Comparison of ENCODE assay signal across 21 cellular contexts in genomic region chr6:43964659-43965570, GRCh38.
DNase-seq lines count a peak whose midpoint lies in the region; ATAC-seq, FAIRE-seq and TF ChIP-seq lines count a peak whose summit lies in the region.
"Had no signal": no experiment of that assay in that cellular context is flagged by ENCODE, and none has a peak within 500 bp of the region (broad histone marks: within the 10 kb centered on the region; RNA-seq: fewer than 3 reads in every experiment).

No MANE protein-coding gene starts in this region.

- H2BK5ac ChIP-seq in mesendoderm (ENCODE audit: low read length), result peak overlapping the region; percentile 23

- no peaks in the 10 kb centered on the region for H4K20me1 ChIP-seq in astrocyte (ENCODE audit: insufficient read depth, low read length)

- H3K9ac ChIP-seq in astrocyte (ENCODE audit: low read length), result no peak overlapping the region
- no peak overlapping the region for H3K9ac ChIP-seq in mesendoderm (ENCODE audit: low read length)
- H3K9ac ChIP-seq: KMS-11 had no signal

- no peak overlapping the region for H2AK5ac ChIP-seq in mesendoderm (ENCODE audit: low read length)

- H2BK120ac ChIP-seq in mesendoderm (ENCODE audit: low read depth, low read length), result no peak overlapping the region

- no peaks in the 10 kb centered on the region for H3K4me1 ChIP-seq in right cardiac atrium (ENCODE audit: control insufficient read depth, insufficient read depth, low read length)
- H3K4me1 ChIP-seq in astrocyte (ENCODE audit: insufficient read depth, low read length), result no peaks in the 10 kb centered on the region
- peaks cover 6% of the 10 kb centered on the region for H3K4me1 ChIP-seq in mesendoderm (ENCODE audit: control insufficient read depth, low read depth, low read length)
- no peaks in the 10 kb centered on the region for H3K4me1 ChIP-seq in tibial artery

- no peaks in the 10 kb centered on the region for H3K79me1 ChIP-seq in mesendoderm (ENCODE audit: low read length)

- H3K9me3 Mint-ChIP-seq in astrocyte (ENCODE audit: unreplicated experiment), result peaks cover 2% of the 10 kb centered on the region
- H3K9me3 Mint-ChIP-seq: activated naive CD8-positive, alpha-beta T cell treated with anti-CD3 and anti-CD28 coated beads, Interleukin-2, amount 10 ng/mL, durations not matched to agents 7 days and 5 days; naive thymus-derived CD8-positive, alpha-beta T cell; T-cell had no signal

- no peaks in the 10 kb centered on the region for H3K36me3 ChIP-seq in astrocyte (ENCODE audit: insufficient read depth, low read length)
- no peaks in the 10 kb centered on the region for H3K36me3 ChIP-seq in mesendoderm (ENCODE audit: control insufficient read depth, insufficient read depth, low read length)
- no peaks in the 10 kb centered on the region for H3K36me3 ChIP-seq in tibial artery

- no peak overlapping the region for H2BK15ac ChIP-seq in mesendoderm (replicated peaks; ENCODE audit: low read depth)

- peaks cover 1% of the 10 kb centered on the region for H3K36me3 Mint-ChIP-seq in astrocyte (ENCODE audit: low read depth, unreplicated experiment)
- H3K36me3 Mint-ChIP-seq: activated naive CD8-positive, alpha-beta T cell treated with anti-CD3 and anti-CD28 coated beads, Interleukin-2, amount 10 ng/mL, durations not matched to agents 7 days and 5 days; brain; naive thymus-derived CD8-positive, alpha-beta T cell; T-cell had no signal

- 50% methylated on average over 6 of the region's 6 CpGs for WGBS in right cardiac atrium
- WGBS in mesendoderm (ENCODE audit: extremely low coverage, insufficient coverage, low lambda C conversion rate), result no CpG with 5 or more reads among the region's 6 CpGs

- H4K5ac ChIP-seq in mesendoderm (ENCODE audit: low read length), result no peak overlapping the region

- H3K4me1 Mint-ChIP-seq in astrocyte (ENCODE audit: low read depth, unreplicated experiment), result peaks cover 9% of the 10 kb centered on the region
- H3K4me1 Mint-ChIP-seq: activated naive CD8-positive, alpha-beta T cell treated with anti-CD3 and anti-CD28 coated beads, Interleukin-2, amount 10 ng/mL, durations not matched to agents 7 days and 5 days; T-cell had no signal

- H3K4me3 ChIP-seq in right cardiac atrium (ENCODE audit: low read length) (no peak overlapping the region), astrocyte (ENCODE audit: insufficient read depth, low read depth, low read length) (no peak overlapping the region), mesendoderm (ENCODE audit: low read length) (no peak overlapping the region), tibial artery (no peak overlapping the region)

- intact Hi-C loops in right cardiac atrium (cut with DNase I) (no loop called here), Right ventricle myocardium inferior (cut with DNase I) (no loop called here), tibial artery (cut with DNase I; ENCODE audit: low total_unique reads) (no loop called here)

- DNase-seq in right cardiac atrium, result no peak
- DNase-seq in Right ventricle myocardium inferior (ENCODE audit: missing footprints), result no peak
- no peak for DNase-seq in astrocyte (ENCODE audit: low read depth)
- peak; percentile 28 for DNase-seq in mesendoderm
- DNase-seq in superior temporal gyrus (ENCODE audit: extremely low spot score), result no peak
- no peak for DNase-seq in tibial artery
- DNase-seq: activated naive CD8-positive, alpha-beta T cell treated with anti-CD3 and anti-CD28 coated beads, Interleukin-2, amount 10 ng/mL, durations not matched to agents 7 days and 5 days; DMS153; NCI-H1092 treated with DMSO at 0.1 percent for 48 hours; NCI-H2081; NCI-H446; stimulated activated CD4-positive, alpha-beta T cell treated with anti-CD3 and anti-CD28 coated beads, Interleukin-4, amount 100 ng/mL, for 24 hours; substantia nigra had no signal

- no peak overlapping the region for H2AFZ ChIP-seq in astrocyte (ENCODE audit: low read depth, low read length)

- peak overlapping the region; percentile 58 for H3K4me3 Mint-ChIP-seq in astrocyte (ENCODE audit: unreplicated experiment)
- H3K4me3 Mint-ChIP-seq: activated naive CD8-positive, alpha-beta T cell treated with anti-CD3 and anti-CD28 coated beads, Interleukin-2, amount 10 ng/mL, durations not matched to agents 7 days and 5 days; naive thymus-derived CD8-positive, alpha-beta T cell; T-cell had no signal

- H3K27ac ChIP-seq in right cardiac atrium (ENCODE audit: low read length), result no peak overlapping the region
- H3K27ac ChIP-seq in astrocyte (ENCODE audit: low read depth, low read length), result no peak overlapping the region
- H3K27ac ChIP-seq in mesendoderm (ENCODE audit: low read depth, low read length), result no peak overlapping the region
- H3K27ac ChIP-seq in tibial artery, result no peak overlapping the region
- H3K27ac ChIP-seq: KMS-11 had no signal

- no peak overlapping the region for H3K4ac ChIP-seq in mesendoderm (ENCODE audit: low read depth, low read length)

- H3K79me2 ChIP-seq in astrocyte (ENCODE audit: insufficient read depth, low read length), result no peaks in the 10 kb centered on the region
- H3K79me2 ChIP-seq in mesendoderm (ENCODE audit: control insufficient read depth, insufficient read depth, low read length), result no peaks in the 10 kb centered on the region

- peak overlapping the region; percentile 25 for H3K18ac ChIP-seq in mesendoderm (ENCODE audit: low read length)

- H3K9me3 ChIP-seq in right cardiac atrium (ENCODE audit: control insufficient read depth, low read length), result no peaks in the 10 kb centered on the region
- H3K9me3 ChIP-seq in astrocyte (ENCODE audit: insufficient read depth, low read depth, low read length), result no peaks in the 10 kb centered on the region
- H3K9me3 ChIP-seq in tibial artery, result no peaks in the 10 kb centered on the region

- H3K27me3 ChIP-seq in right cardiac atrium (ENCODE audit: control insufficient read depth, insufficient read depth), result no peaks in the 10 kb centered on the region
- peaks cover 10% of the 10 kb centered on the region for H3K27me3 ChIP-seq in astrocyte (ENCODE audit: insufficient read depth, low read length)
- H3K27me3 ChIP-seq in mesendoderm (ENCODE audit: insufficient read depth, low read length, poor library complexity), result no peaks in the 10 kb centered on the region
- H3K27me3 ChIP-seq in tibial artery, result no peaks in the 10 kb centered on the region

- peaks cover 26% of the 10 kb centered on the region for H3K27me3 Mint-ChIP-seq in astrocyte (ENCODE audit: low read depth, unreplicated experiment)

- H3K23ac ChIP-seq in mesendoderm (ENCODE audit: low read length), result no peak overlapping the region

- H3K56ac ChIP-seq in mesendoderm (ENCODE audit: low read length), result peak overlapping the region; percentile 9

- peak overlapping the region; percentile 35 for H3K27ac Mint-ChIP-seq in astrocyte (ENCODE audit: unreplicated experiment)
- H3K27ac Mint-ChIP-seq: activated naive CD8-positive, alpha-beta T cell treated with anti-CD3 and anti-CD28 coated beads, Interleukin-2, amount 10 ng/mL, durations not matched to agents 7 days and 5 days; naive thymus-derived CD8-positive, alpha-beta T cell; T-cell had no signal

- TF ChIP-seq CTCF in astrocyte (IDR thresholded peaks at IDR 0.05; ENCODE audit: insufficient read depth, low read depth, low read length) (no peak), tibial artery (IDR thresholded peaks at IDR 0.05) (no peak)

- FAIRE-seq in astrocyte (lab: Jason Lieb, UNC), result no peak
- FAIRE-seq: GM12892, islet of Langerhans had no signal

- no peak overlapping the region for H4K8ac ChIP-seq in mesendoderm (ENCODE audit: low read depth, low read length)

- ATAC-seq in right cardiac atrium (peak; percentile 25 to 58), Right ventricle myocardium inferior (no peak), HG02981 (IDR thresholded peaks at IDR 0.05; ENCODE audit: unreplicated experiment) (no peak), GM19455 (IDR thresholded peaks at IDR 0.05; ENCODE audit: unreplicated experiment) (no peak)
- ATAC-seq: naive thymus-derived CD8-positive, alpha-beta T cell; T-cell had no signal

- H3K4me2 ChIP-seq in astrocyte (ENCODE audit: low read length) (no peak overlapping the region), mesendoderm (ENCODE audit: low read length) (no peak overlapping the region)
- H3K4me2 ChIP-seq: KMS-11 had no signal

Comparison
In these comparisons a context has a peak if more than half of its experiments do, and no peak if none do; other contexts are left out.
1. ATAC-seq: peak in right cardiac atrium (2 of 2); none in Right ventricle myocardium inferior (single experiment), HG02981 (single experiment) and GM19455 (single experiment).